ENCODE assay signal across 1 cellular context in genomic region chr4:164136181-164136616, GRCh38.
TF ChIP-seq lines count a peak whose summit lies in the region.

No MANE protein-coding gene starts in this region.

TF ChIP-seq in H1, 55 proteins besides CTCF, POLR2A, EP300 and RAD21:
- TF ChIP-seq POU5F1 (IDR thresholded peaks at IDR 0.05; ENCODE audit: low read depth, low read length): no peak
- no peak for TF ChIP-seq POLR2AphosphoS5 (IDR thresholded peaks at IDR 0.05; ENCODE audit: low read depth, low read length)
- no peak for TF ChIP-seq ATF2 (IDR thresholded peaks at IDR 0.05; ENCODE audit: low read length)
- TF ChIP-seq KDM1A (IDR thresholded peaks at IDR 0.05; ENCODE audit: borderline replicate concordance, low read length): no peak
- TF ChIP-seq YY1 (IDR thresholded peaks at IDR 0.05; ENCODE audit: low read depth, low read length): no peak
- TF ChIP-seq BCL11A (IDR thresholded peaks at IDR 0.05; ENCODE audit: low read depth in 2 of 2, low read length in 2 of 2): no peak
- TF ChIP-seq JUN (IDR thresholded peaks at IDR 0.05; ENCODE audit: low read depth, low read length): no peak
- no peak for TF ChIP-seq HDAC6 (IDR thresholded peaks at IDR 0.05; ENCODE audit: low read depth, low read length)
- TF ChIP-seq TAF7 (optimal IDR thresholded peaks at IDR 0.05; ENCODE audit: borderline replicate concordance, low read depth, low read length): no peak
- no peak for TF ChIP-seq BRCA1 (IDR thresholded peaks at IDR 0.05; ENCODE audit: low read depth, low read length)
- no peak for TF ChIP-seq E2F6 (IDR thresholded peaks at IDR 0.05)
- no peak for TF ChIP-seq EZH2 (IDR thresholded peaks at IDR 0.05; ENCODE audit: low read depth, low read length, severe bottlenecking)
- TF ChIP-seq HDAC2 (IDR thresholded peaks at IDR 0.05; ENCODE audit: borderline replicate concordance in 1 of 2, low read depth in 2 of 2, low read length in 2 of 2): no peak
- TF ChIP-seq TEAD4 (IDR thresholded peaks at IDR 0.05; ENCODE audit: low read depth, low read length): no peak
- no peak for TF ChIP-seq GTF2F1 (IDR thresholded peaks at IDR 0.05; ENCODE audit: borderline replicate concordance, low read depth, low read length)
